7 cellular contexts compared by ENCODE assay signal in genomic region chr3:126245811-126246727, GRCh38.
DNase-seq lines count a peak whose midpoint lies in the region; ATAC-seq, FAIRE-seq and TF ChIP-seq lines count a peak whose summit lies in the region.

No MANE protein-coding gene starts in this region.

- H3K36me3 Mint-ChIP-seq in activated CD8-positive, alpha-beta T cell treated with anti-CD3 and anti-CD28 coated beads for 36 hours (ENCODE audit: low read depth) = no peaks in the 10 kb centered on the region

- no peak overlapping the region for H3K27ac ChIP-seq in small intestine (ENCODE audit: low read depth in 1 of 2, low read length in 1 of 2)

- H3K9me3 Mint-ChIP-seq in activated CD8-positive, alpha-beta T cell treated with anti-CD3 and anti-CD28 coated beads for 36 hours = peaks cover 3% of the 10 kb centered on the region

- peaks cover 2% of the 10 kb centered on the region for H3K9me3 ChIP-seq in small intestine (ENCODE audit: control insufficient read depth, low read depth)

- H3K27me3 Mint-ChIP-seq in activated CD8-positive, alpha-beta T cell treated with anti-CD3 and anti-CD28 coated beads for 36 hours = no peaks in the 10 kb centered on the region

- H3K27me3 ChIP-seq in small intestine (ENCODE audit: control insufficient read depth in 2 of 2, insufficient read depth in 2 of 2, low read length in 2 of 2) = peaks cover 0 to 3% of the 10 kb centered on the region in 2 donors

- peak; percentile 37 for TF ChIP-seq CTCF in GM12865 (IDR thresholded peaks at IDR 0.05; ENCODE audit: insufficient read depth, low read depth, low read length, missing control alignments)
- peak; percentile 48 for TF ChIP-seq CTCF in activated CD8-positive, alpha-beta T cell treated with anti-CD3 and anti-CD28 coated beads for 36 hours (IDR thresholded peaks at IDR 0.05)

- no peak overlapping the region for H3K27ac Mint-ChIP-seq in activated CD8-positive, alpha-beta T cell treated with anti-CD3 and anti-CD28 coated beads for 36 hours

- WGBS in small intestine, 3 donors = 43 to 53% (median 47%) methylated on average over 14 of the region's 14 CpGs

- no peak for ATAC-seq in activated CD8-positive, alpha-beta T cell treated with anti-CD3 and anti-CD28 coated beads for 36 hours
- peak; percentile 92 for ATAC-seq in left ventricle myocardium superior

- H3K4me3 Mint-ChIP-seq in activated CD8-positive, alpha-beta T cell treated with anti-CD3 and anti-CD28 coated beads for 36 hours = no peak overlapping the region

- no peaks in the 10 kb centered on the region for H3K4me1 Mint-ChIP-seq in activated CD8-positive, alpha-beta T cell treated with anti-CD3 and anti-CD28 coated beads for 36 hours (ENCODE audit: low read depth)

- no peak overlapping the region for H3K4me3 ChIP-seq in GM12865 (ENCODE audit: low read depth, low read length)
- no peak overlapping the region for H3K4me3 ChIP-seq in small intestine (ENCODE audit: low read depth in 1 of 2, low read length in 2 of 2)

- intact Hi-C loops in activated CD8-positive, alpha-beta T cell treated with anti-CD3 and anti-CD28 coated beads for 36 hours (cut with micrococcal nuclease) = no loop called here
- intact Hi-C loops in left ventricle myocardium superior (cut with micrococcal nuclease) = loop anchor here (5.0 kb wide), 1 partner anchor 141 kb away; no protein-coding TSS in a partner anchor

- DNase-seq in GM12865 (ENCODE audit: low read depth) (peak; percentile 21), NCI-H1092 (lab: John Stamatoyannopoulos, UW) (peak; percentile 12), left ventricle myocardium superior (peak; percentile 63), small intestine (peak; percentile 15), OCI-M2 (lab: John Stamatoyannopoulos, UW; ENCODE audit: unreplicated experiment) (no peak)
- DNase-seq in activated CD8-positive, alpha-beta T cell treated with anti-CD3 and anti-CD28 coated beads for 36 hours = peak; percentile 60
- DNase-seq in central memory CD4-positive, alpha-beta T cell = no peak

- H3K4me1 ChIP-seq in small intestine (ENCODE audit: control insufficient read depth in 2 of 2, insufficient read depth in 1 of 2, low read depth in 1 of 2, low read length in 1 of 2) = no peaks in the 10 kb centered on the region

- POLR2A ChIA-PET in activated CD8-positive, alpha-beta T cell treated with anti-CD3 and anti-CD28 coated beads for 36 hours (lab: Charles Lee) = no interaction called here

- no peak for FAIRE-seq in small intestine (lab: Jason Lieb, UNC)

- CTCF ChIA-PET in activated CD8-positive, alpha-beta T cell treated with anti-CD3 and anti-CD28 coated beads for 36 hours (lab: Charles Lee) = interaction anchor here (1.2 to 2.2 kb wide), 3 partner anchors 8 to 143 kb away, joined by 3 to 5 read pairs (median 5); no protein-coding TSS in a partner anchor

- no peaks in the 10 kb centered on the region for H3K36me3 ChIP-seq in small intestine (ENCODE audit: control insufficient read depth in 2 of 2, insufficient read depth in 2 of 2, low read length in 2 of 2)

Comparison
In these comparisons a context has a peak if more than half of its experiments do, and no peak if none do; other contexts are left out.
1. DNase-seq: peak in GM12865 (single experiment), NCI-H1092 (single experiment), activated CD8-positive, alpha-beta T cell treated with anti-CD3 and anti-CD28 coated beads for 36 hours (single experiment), left ventricle myocardium superior (single experiment) and small intestine (single experiment); none in central memory CD4-positive, alpha-beta T cell (single experiment) and OCI-M2 (single experiment).